ENCODE assay signal across 10 cellular contexts in the genomic region with DNA sequence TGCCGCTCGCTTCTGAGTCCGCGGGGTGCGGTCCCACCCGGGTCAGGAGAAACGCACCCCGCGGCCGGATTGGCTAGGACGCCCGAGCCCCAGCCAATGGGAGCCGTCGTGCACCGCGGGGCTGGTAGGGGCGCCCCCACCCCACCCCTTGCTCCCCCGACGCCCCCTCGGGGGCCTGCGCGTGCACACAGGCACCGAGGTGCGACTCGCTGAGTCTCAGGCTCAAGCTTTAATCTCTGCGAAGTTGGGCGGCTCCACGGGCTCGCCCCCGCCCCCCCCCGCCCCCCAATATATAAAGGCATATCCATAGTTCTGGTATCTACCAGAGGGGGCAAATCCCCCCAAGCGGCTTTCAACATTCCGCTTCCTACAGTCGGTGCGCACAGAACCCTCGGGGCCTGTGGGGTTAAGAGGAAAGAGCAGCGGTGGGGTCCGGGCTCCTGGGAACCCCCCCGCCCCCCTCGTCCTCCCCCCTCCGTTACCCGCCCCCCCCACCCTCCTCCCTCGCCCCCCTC. TPM values are rescaled to one million over a fixed set of nuclear protein-coding genes. Genes with fewer than 3 reads are reported as not detected.
A peak's percentile ranks its signal among the peaks of the same experiment; 100 is the strongest.
DNase-seq lines count a peak whose midpoint lies in the region; ATAC-seq, FAIRE-seq and TF ChIP-seq lines count a peak whose summit lies in the region.
"Had no signal": no experiment of that assay in that cellular context is flagged by ENCODE, and none has a peak within 500 bp of the region (broad histone marks: within the 10 kb centered on the region; RNA-seq: fewer than 3 reads in every experiment).

A gene with protein sequence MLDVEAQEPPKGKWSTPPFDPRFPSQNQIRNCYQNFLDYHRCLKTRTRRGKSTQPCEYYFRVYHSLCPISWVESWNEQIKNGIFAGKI (minus strand): TSS at position 22 of the 515 bp plus-strand sequence. CDS start 198 bp downstream, outside the sequence.

- intact Hi-C loops in left lung (cut with DNase I): no loop called here

- H3K4me2 ChIP-seq in astrocyte (ENCODE audit: low read length): peak within 1 kb of the TSS; percentile 82

- CTCF ChIA-PET in activated CD8-positive, alpha-beta memory T cell treated with anti-CD3 and anti-CD28 coated beads, Interleukin-2, amount 10 ng/mL, durations not matched to agents 7 days and 5 days (lab: Charles Lee): interaction anchor here (1.2 to 1.9 kb wide), 2 partner anchors 15 to 29 kb away, joined by 3 to 4 read pairs; partner anchors contain the start of genes KMT5C and TMEM238

- ATAC-seq in activated CD8-positive, alpha-beta memory T cell treated with anti-CD3 and anti-CD28 coated beads, Interleukin-2, amount 10 ng/mL, durations not matched to agents 7 days and 5 days: no peak
- ATAC-seq in left lung: no peak
- no peak for ATAC-seq in thoracic aorta (ENCODE audit: insufficient number of reproducible peaks, low FRiP score, low read depth)
- ATAC-seq in GM21723 (IDR thresholded peaks at IDR 0.05; ENCODE audit: unreplicated experiment): no peak
- no peak for ATAC-seq in GM21360 (IDR thresholded peaks at IDR 0.05; ENCODE audit: unreplicated experiment)

- H3K9ac ChIP-seq in astrocyte (ENCODE audit: low read length): peak within 1 kb of the TSS; percentile 43

- DNase-seq in activated CD8-positive, alpha-beta memory T cell treated with anti-CD3 and anti-CD28 coated beads, Interleukin-2, amount 10 ng/mL, durations not matched to agents 7 days and 5 days: no peak
- DNase-seq in activated CD8-positive, alpha-beta memory T cell treated with anti-CD3 and anti-CD28 coated beads, Interleukin-2, amount 50 U/mL, for 4 hours: no peak
- DNase-seq in astrocyte (ENCODE audit: low read depth) (no peak), left lung (peak in 1 of 2 donors; percentile 81), thoracic aorta (ENCODE audit: low spot score) (no peak), NCI-H1930 (lab: John Stamatoyannopoulos, UW) (no peak)
- DNase-seq: OCI-M1 had no signal

- no peaks in the 10 kb centered on the region for H3K36me3 ChIP-seq in astrocyte (ENCODE audit: insufficient read depth, low read length)
- H3K36me3 ChIP-seq in left lung: no peaks in the 10 kb centered on the region
- H3K36me3 ChIP-seq in thoracic aorta: no peaks in the 10 kb centered on the region

- H3K9me3 Mint-ChIP-seq in activated CD8-positive, alpha-beta memory T cell treated with anti-CD3 and anti-CD28 coated beads, Interleukin-2, amount 10 ng/mL, durations not matched to agents 7 days and 5 days (ENCODE audit: low read depth): no peaks in the 10 kb centered on the region
- H3K9me3 Mint-ChIP-seq in astrocyte (ENCODE audit: unreplicated experiment): peaks cover 6% of the 10 kb centered on the region

- no peaks in the 10 kb centered on the region for H3K36me3 Mint-ChIP-seq in activated CD8-positive, alpha-beta memory T cell treated with anti-CD3 and anti-CD28 coated beads, Interleukin-2, amount 10 ng/mL, durations not matched to agents 7 days and 5 days
- peaks cover 4% of the 10 kb centered on the region for H3K36me3 Mint-ChIP-seq in astrocyte (ENCODE audit: low read depth, unreplicated experiment)

- H3K4me1 ChIP-seq in astrocyte (ENCODE audit: insufficient read depth, low read length) (peaks cover 10% of the 10 kb centered on the region), left lung (peaks cover 7 to 16% of the 10 kb centered on the region in 2 donors), thoracic aorta (ENCODE audit: control insufficient read depth in 1 of 2, low read depth in 2 of 2) (peaks cover 4 to 12% of the 10 kb centered on the region in 2 donors)

- H3K9me3 ChIP-seq in astrocyte (ENCODE audit: insufficient read depth, low read depth, low read length): no peaks in the 10 kb centered on the region
- H3K9me3 ChIP-seq in left lung: no peaks in the 10 kb centered on the region
- H3K9me3 ChIP-seq in thoracic aorta: no peaks in the 10 kb centered on the region

- H3K27me3 Mint-ChIP-seq in activated CD8-positive, alpha-beta memory T cell treated with anti-CD3 and anti-CD28 coated beads, Interleukin-2, amount 10 ng/mL, durations not matched to agents 7 days and 5 days: peaks cover 54% of the 10 kb centered on the region
- peaks cover 65% of the 10 kb centered on the region for H3K27me3 Mint-ChIP-seq in astrocyte (ENCODE audit: low read depth, unreplicated experiment)

- peaks cover 17% of the 10 kb centered on the region for H3K27me3 ChIP-seq in astrocyte (ENCODE audit: insufficient read depth, low read length)
- H3K27me3 ChIP-seq in left lung: peaks cover 27 to 89% of the 10 kb centered on the region in 2 donors
- peaks cover 6% of the 10 kb centered on the region for H3K27me3 ChIP-seq in thoracic aorta (replicated peaks; ENCODE audit: insufficient read depth)

- peak within 1 kb of the TSS; percentile 60 for H3K4me3 Mint-ChIP-seq in activated CD8-positive, alpha-beta memory T cell treated with anti-CD3 and anti-CD28 coated beads, Interleukin-2, amount 10 ng/mL, durations not matched to agents 7 days and 5 days
- peak within 1 kb of the TSS; percentile 79 for H3K4me3 Mint-ChIP-seq in astrocyte (ENCODE audit: unreplicated experiment)

- no peak within 1 kb of the TSS for H3K27ac ChIP-seq in astrocyte (ENCODE audit: low read depth, low read length)
- H3K27ac ChIP-seq in left lung: no peak within 1 kb of the TSS
- no peak within 1 kb of the TSS for H3K27ac ChIP-seq in thoracic aorta
- H3K27ac ChIP-seq: C4-2B had no signal

- H3K4me3 ChIP-seq in astrocyte (ENCODE audit: insufficient read depth, low read depth, low read length) (peak within 1 kb of the TSS; percentile 17), left lung (peak within 1 kb of the TSS; percentile 30 to 40), thoracic aorta (peak within 1 kb of the TSS; percentile 54)

- TF ChIP-seq CTCF in astrocyte (IDR thresholded peaks at IDR 0.05; ENCODE audit: insufficient read depth, low read depth, low read length): no peak
- no peak for TF ChIP-seq CTCF in left lung (IDR thresholded peaks at IDR 0.05)
- TF ChIP-seq CTCF in thoracic aorta (IDR thresholded peaks at IDR 0.05): no peak

- H2AFZ ChIP-seq in astrocyte (ENCODE audit: low read depth, low read length): peak within 1 kb of the TSS; percentile 81

- H3K79me2 ChIP-seq in astrocyte (ENCODE audit: insufficient read depth, low read length): no peaks in the 10 kb centered on the region

- no peak for FAIRE-seq in astrocyte (lab: Jason Lieb, UNC)

- H3K4me1 Mint-ChIP-seq in activated CD8-positive, alpha-beta memory T cell treated with anti-CD3 and anti-CD28 coated beads, Interleukin-2, amount 10 ng/mL, durations not matched to agents 7 days and 5 days: peaks cover 31% of the 10 kb centered on the region
- no peaks in the 10 kb centered on the region for H3K4me1 Mint-ChIP-seq in astrocyte (ENCODE audit: low read depth, unreplicated experiment)

- H4K20me1 ChIP-seq in astrocyte (ENCODE audit: insufficient read depth, low read length): peaks cover 11% of the 10 kb centered on the region

- peak within 1 kb of the TSS; percentile 21 for H3K27ac Mint-ChIP-seq in activated CD8-positive, alpha-beta memory T cell treated with anti-CD3 and anti-CD28 coated beads, Interleukin-2, amount 10 ng/mL, durations not matched to agents 7 days and 5 days
- H3K27ac Mint-ChIP-seq in astrocyte (ENCODE audit: unreplicated experiment): no peak within 1 kb of the TSS

RNA-seq across cellular contexts. Expression of the gene that starts here (rescaled TPM):
- total RNA-seq in activated CD8-positive, alpha-beta memory T cell treated with anti-CD3 and anti-CD28 coated beads, Interleukin-2, amount 10 ng/mL, durations not matched to agents 7 days and 5 days: 1 to 10 TPM in 1 of 2 experiments, under 1 TPM in 1; 0.19 to 2.0 TPM
- total RNA-seq in astrocyte (0.50 TPM in 2 replicates), left lung (under 1 TPM in 1 of 2 donors, not detected in 1; 0.24 TPM), thoracic aorta (not detected)
